16 cellular contexts compared by ENCODE assay signal in genomic region chr17:58345500-58345899, GRCh38. TPM values are rescaled to one million over a fixed set of nuclear protein-coding genes. Genes with fewer than 3 reads are reported as not detected.
A peak's percentile ranks its signal among the peaks of the same experiment; 100 is the strongest.
DNase-seq lines count a peak whose midpoint lies in the region; ATAC-seq, FAIRE-seq and TF ChIP-seq lines count a peak whose summit lies in the region.
"Had no signal": no experiment of that assay in that cellular context is flagged by ENCODE, and none has a peak within 500 bp of the region (broad histone marks: within the 10 kb centered on the region; RNA-seq: fewer than 3 reads in every experiment).

No MANE protein-coding gene starts in this region.

- no peaks in the 10 kb centered on the region for H3K27me3 ChIP-seq in SU-DHL-6 (ENCODE audit: low read length)
- H3K27me3 ChIP-seq: gastroesophageal sphincter, tibial nerve had no signal

- peaks cover 84% of the 10 kb centered on the region for H3K36me3 Mint-ChIP-seq in stimulated activated naive CD8-positive, alpha-beta T cell treated with anti-CD3 and anti-CD28 coated beads, Interleukin-15, Interleukin-2, amounts not matched to agents 100 ng/mL and 50 ng/mL, for 24 hours (ENCODE audit: low read depth)
- peaks cover 33% of the 10 kb centered on the region for H3K36me3 Mint-ChIP-seq in endothelial cell (ENCODE audit: low read depth, unreplicated experiment)

- H3K27me3 Mint-ChIP-seq in stimulated activated naive CD8-positive, alpha-beta T cell treated with anti-CD3 and anti-CD28 coated beads, Interleukin-15, Interleukin-2, amounts not matched to agents 100 ng/mL and 50 ng/mL, for 24 hours: no peaks in the 10 kb centered on the region
- no peaks in the 10 kb centered on the region for H3K27me3 Mint-ChIP-seq in endothelial cell (ENCODE audit: unreplicated experiment)

- H3F3A ChIP-seq in SU-DHL-6 (ENCODE audit: insufficient read depth): peaks cover 41% of the 10 kb centered on the region

- no peaks in the 10 kb centered on the region for H3K9me3 Mint-ChIP-seq in stimulated activated naive CD8-positive, alpha-beta T cell treated with anti-CD3 and anti-CD28 coated beads, Interleukin-15, Interleukin-2, amounts not matched to agents 100 ng/mL and 50 ng/mL, for 24 hours
- no peaks in the 10 kb centered on the region for H3K9me3 Mint-ChIP-seq in endothelial cell (ENCODE audit: unreplicated experiment)

- peak overlapping the region; percentile 99 for H3K27ac Mint-ChIP-seq in stimulated activated naive CD8-positive, alpha-beta T cell treated with anti-CD3 and anti-CD28 coated beads, Interleukin-15, Interleukin-2, amounts not matched to agents 100 ng/mL and 50 ng/mL, for 24 hours
- H3K27ac Mint-ChIP-seq in endothelial cell (ENCODE audit: unreplicated experiment): no peak overlapping the region

- peak overlapping the region; percentile 92 for H3K4me3 Mint-ChIP-seq in stimulated activated naive CD8-positive, alpha-beta T cell treated with anti-CD3 and anti-CD28 coated beads, Interleukin-15, Interleukin-2, amounts not matched to agents 100 ng/mL and 50 ng/mL, for 24 hours
- peak overlapping the region; percentile 70 for H3K4me3 Mint-ChIP-seq in endothelial cell (ENCODE audit: unreplicated experiment)

- peak overlapping the region; percentile 87 for H3K9ac ChIP-seq in SU-DHL-6 (ENCODE audit: low read length)

- no peak for DNase-seq in stimulated activated naive CD8-positive, alpha-beta T cell treated with anti-CD3 and anti-CD28 coated beads, Interleukin-15, Interleukin-2, amounts not matched to agents 100 U/mL and 50 U/mL, for 24 hours
- DNase-seq in endothelial cell (ENCODE audit: low spot score): no peak
- no peak for DNase-seq in cardiac septum (ENCODE audit: low spot score)
- DNase-seq in GM12892 (ENCODE audit: insufficient read length): no peak
- DNase-seq in SKM-1 treated with dmso at 0.1 percent for 144 hours (lab: John Stamatoyannopoulos, UW; ENCODE audit: unreplicated experiment): no peak
- DNase-seq: amygdala, DMS79 treated with DMSO at 0.1 percent for 48 hours, HCEC 1CT, NCI-H1436, NCI-H226, SHP77 treated with DMSO at 0.1 percent for 48 hours had no signal

- H3K79me2 ChIP-seq in SU-DHL-6 (ENCODE audit: insufficient read depth, low read length): peaks cover 49% of the 10 kb centered on the region

- ATAC-seq in stimulated activated naive CD8-positive, alpha-beta T cell treated with anti-CD3 and anti-CD28 coated beads, Interleukin-15, Interleukin-2, amounts not matched to agents 100 U/mL and 50 U/mL, for 24 hours: no peak
- ATAC-seq in HG03457 (IDR thresholded peaks at IDR 0.05; ENCODE audit: unreplicated experiment): no peak
- ATAC-seq: gastroesophageal sphincter had no signal

- TF ChIP-seq CTCF in SU-DHL-6 (IDR thresholded peaks at IDR 0.05; ENCODE audit: insufficient read depth, low read length, poor library complexity, severe bottlenecking): no peak
- no peak for TF ChIP-seq CTCF in endothelial cell (IDR thresholded peaks at IDR 0.05; ENCODE audit: unreplicated experiment)

- intact Hi-C loops in cardiac septum (cut with DNase I): no loop called here

- FAIRE-seq in GM12892 (lab: Jason Lieb, UNC): no peak

- no peaks in the 10 kb centered on the region for H3K9me3 ChIP-seq in SU-DHL-6 (ENCODE audit: insufficient read depth, low read length)
- H3K9me3 ChIP-seq: gastroesophageal sphincter, tibial nerve had no signal

- H3K9me2 ChIP-seq in SU-DHL-6 (replicated peaks; ENCODE audit: insufficient read depth, low read length): no peaks in the 10 kb centered on the region

- TF ChIP-seq POLR2A in GM12892 (IDR thresholded peaks at IDR 0.05; ENCODE audit: low read depth, low read length): no peak

- H3K4me2 ChIP-seq in SU-DHL-6 (ENCODE audit: low read depth, low read length, poor library complexity, severe bottlenecking): peak overlapping the region; percentile 99

- no peak overlapping the region for H2AFZ ChIP-seq in SU-DHL-6 (ENCODE audit: low read depth, low read length, severe bottlenecking)

- peak overlapping the region; percentile 54 for H3K4me3 ChIP-seq in SU-DHL-6 (ENCODE audit: insufficient read depth, low read length, poor library complexity, severe bottlenecking)
- H3K4me3 ChIP-seq: gastroesophageal sphincter, tibial nerve had no signal

- peaks cover 16% of the 10 kb centered on the region; the same call in 1 of the 2 replicates for H3K36me3 ChIP-seq in SU-DHL-6 (ENCODE audit: low read length)

- H3K4me1 Mint-ChIP-seq in stimulated activated naive CD8-positive, alpha-beta T cell treated with anti-CD3 and anti-CD28 coated beads, Interleukin-15, Interleukin-2, amounts not matched to agents 100 ng/mL and 50 ng/mL, for 24 hours (ENCODE audit: low read depth): peaks cover 92% of the 10 kb centered on the region
- peaks cover 23% of the 10 kb centered on the region for H3K4me1 Mint-ChIP-seq in endothelial cell (ENCODE audit: unreplicated experiment)

- H3K27ac ChIP-seq in SU-DHL-6 (ENCODE audit: low read depth, low read length): peak overlapping the region; percentile 97
- H3K27ac ChIP-seq: gastroesophageal sphincter had no signal

- H4K20me1 ChIP-seq in SU-DHL-6 (ENCODE audit: low read depth, low read length): no peaks in the 10 kb centered on the region

RNA-seq across cellular contexts. Expression of gene SUPT4H1, which starts 6.5 kb away (rescaled TPM):
- 150 TPM for total RNA-seq in endothelial cell (ENCODE audit: unreplicated experiment)
- total RNA-seq in cardiac septum: 49.4 TPM
- 94.9 TPM for polyA plus RNA-seq in GM12892 (2012; ENCODE audit: missing spikeins)

RNA-seq across cellular contexts. Expression of gene TSPOAP1, which starts 16.9 kb away (rescaled TPM):
- total RNA-seq in endothelial cell (ENCODE audit: unreplicated experiment): 1.3 TPM
- 10.7 TPM for total RNA-seq in cardiac septum
- polyA plus RNA-seq in GM12892 (2012; ENCODE audit: missing spikeins): 5.0 TPM
